In genomic region chr13:46010148-46010547, GRCh38 we compare ENCODE assay signal across 12 cellular contexts. TPM values are rescaled to one million over a fixed set of nuclear protein-coding genes. Genes with fewer than 3 reads are reported as not detected.
DNase-seq lines count a peak whose midpoint lies in the region; ATAC-seq and TF ChIP-seq lines count a peak whose summit lies in the region.
"Had no signal": no experiment of that assay in that cellular context is flagged by ENCODE, and none has a peak within 500 bp of the region (broad histone marks: within the 10 kb centered on the region; RNA-seq: fewer than 3 reads in every experiment).

No MANE protein-coding gene starts in this region.

- no peak overlapping the region for H3K4me3 ChIP-seq in RWPE2 (ENCODE audit: severe bottlenecking)
- H3K4me3 ChIP-seq: MG63, vagina had no signal

- no peaks in the 10 kb centered on the region for H3K4me1 Mint-ChIP-seq in activated CD8-positive, alpha-beta memory T cell treated with anti-CD3 and anti-CD28 coated beads, Interleukin-2, amount 10 ng/mL, durations not matched to agents 7 days and 5 days

- no peak overlapping the region for H3K27ac Mint-ChIP-seq in activated CD8-positive, alpha-beta memory T cell treated with anti-CD3 and anti-CD28 coated beads, Interleukin-2, amount 10 ng/mL, durations not matched to agents 7 days and 5 days

- no peaks in the 10 kb centered on the region for H3K27me3 ChIP-seq in RWPE2 (ENCODE audit: insufficient read depth, poor library complexity, severe bottlenecking)
- H3K27me3 ChIP-seq: MG63, vagina had no signal

- peaks cover 60% of the 10 kb centered on the region for H3K36me3 ChIP-seq in RWPE2 (ENCODE audit: low read depth)

- TF ChIP-seq CTCF in GM10266 (IDR thresholded peaks at IDR 0.05; ENCODE audit: control insufficient read depth, insufficient read depth, low read depth, missing control alignments) (peak; percentile 6), RWPE2 (IDR thresholded peaks at IDR 0.05; ENCODE audit: poor library complexity, severe bottlenecking) (peak; percentile 42)

- no peaks in the 10 kb centered on the region for H3K9me3 Mint-ChIP-seq in activated CD8-positive, alpha-beta memory T cell treated with anti-CD3 and anti-CD28 coated beads, Interleukin-2, amount 10 ng/mL, durations not matched to agents 7 days and 5 days (ENCODE audit: low read depth)

- CTCF ChIA-PET in activated CD8-positive, alpha-beta memory T cell treated with anti-CD3 and anti-CD28 coated beads, Interleukin-2, amount 10 ng/mL, durations not matched to agents 7 days and 5 days (lab: Charles Lee) = interaction anchor here (0.9 kb wide), 1 partner anchor 20 kb away, joined by 3 read pairs; no protein-coding TSS in a partner anchor

- peaks cover 35% of the 10 kb centered on the region for H3K36me3 Mint-ChIP-seq in activated CD8-positive, alpha-beta memory T cell treated with anti-CD3 and anti-CD28 coated beads, Interleukin-2, amount 10 ng/mL, durations not matched to agents 7 days and 5 days

- DNase-seq in A172 (ENCODE audit: low spot score) (peak; percentile 4), GM10266 (ENCODE audit: extremely low spot score) (no peak), RWPE2 (ENCODE audit: low spot score) (no peak), globus pallidus (ENCODE audit: low spot score) (peak; percentile 14), AG08396 (ENCODE audit: low spot score) (no peak)
- no peak for DNase-seq in activated CD8-positive, alpha-beta memory T cell treated with anti-CD3 and anti-CD28 coated beads, Interleukin-2, amount 10 ng/mL, durations not matched to agents 7 days and 5 days
- DNase-seq: activated gamma-delta T cell; MG63; stimulated activated CD4-positive, alpha-beta T cell treated with anti-CD3 and anti-CD28 coated beads, Interleukin-4, amount 100 ng/mL, for 24 hours had no signal

- H3K4me1 ChIP-seq in RWPE2 (ENCODE audit: insufficient read depth, poor library complexity, severe bottlenecking) = peaks cover 8% of the 10 kb centered on the region
- H3K4me1 ChIP-seq: vagina had no signal

- H3K4me3 Mint-ChIP-seq in activated CD8-positive, alpha-beta memory T cell treated with anti-CD3 and anti-CD28 coated beads, Interleukin-2, amount 10 ng/mL, durations not matched to agents 7 days and 5 days = no peak overlapping the region

- H3K9me3 ChIP-seq in RWPE2 (ENCODE audit: severe bottlenecking) = no peaks in the 10 kb centered on the region
- H3K9me3 ChIP-seq: MG63, vagina had no signal

- H3K27me3 Mint-ChIP-seq in activated CD8-positive, alpha-beta memory T cell treated with anti-CD3 and anti-CD28 coated beads, Interleukin-2, amount 10 ng/mL, durations not matched to agents 7 days and 5 days = no peaks in the 10 kb centered on the region

- ATAC-seq in RWPE2 (ENCODE audit: low read depth) = no peak
- ATAC-seq in HG02938 (IDR thresholded peaks at IDR 0.05; ENCODE audit: unreplicated experiment) = no peak
- ATAC-seq in HG02759 (IDR thresholded peaks at IDR 0.05; ENCODE audit: unreplicated experiment) = no peak
- ATAC-seq in activated CD8-positive, alpha-beta memory T cell treated with anti-CD3 and anti-CD28 coated beads, Interleukin-2, amount 10 ng/mL, durations not matched to agents 7 days and 5 days = no peak

- no peak overlapping the region for H3K27ac ChIP-seq in RWPE2 (ENCODE audit: poor library complexity, severe bottlenecking)
- H3K27ac ChIP-seq: vagina had no signal

RNA-seq across cellular contexts. Expression of gene ZC3H13, which starts 42.4 kb away (rescaled TPM):
- total RNA-seq in A172 (2014; rRNA removed; shearing (Covaris generic)) = 12.3 and 12.4 TPM in 2 replicates
- 10 to 100 TPM; 38.5 to 41.6 TPM for total RNA-seq in activated CD8-positive, alpha-beta memory T cell treated with anti-CD3 and anti-CD28 coated beads, Interleukin-2, amount 10 ng/mL, durations not matched to agents 7 days and 5 days

Comparison
In these comparisons a context has a peak if more than half of its experiments do, and no peak if none do; other contexts are left out.
1. DNase-seq: peak in A172 (single experiment) and globus pallidus (single experiment); none in GM10266 (single experiment), RWPE2 (single experiment), AG08396 (single experiment) and activated CD8-positive, alpha-beta memory T cell treated with anti-CD3 and anti-CD28 coated beads, Interleukin-2, amount 10 ng/mL, durations not matched to agents 7 days and 5 days (single experiment).